ENCODE assay signal across 8 cellular contexts in the genomic region with DNA sequence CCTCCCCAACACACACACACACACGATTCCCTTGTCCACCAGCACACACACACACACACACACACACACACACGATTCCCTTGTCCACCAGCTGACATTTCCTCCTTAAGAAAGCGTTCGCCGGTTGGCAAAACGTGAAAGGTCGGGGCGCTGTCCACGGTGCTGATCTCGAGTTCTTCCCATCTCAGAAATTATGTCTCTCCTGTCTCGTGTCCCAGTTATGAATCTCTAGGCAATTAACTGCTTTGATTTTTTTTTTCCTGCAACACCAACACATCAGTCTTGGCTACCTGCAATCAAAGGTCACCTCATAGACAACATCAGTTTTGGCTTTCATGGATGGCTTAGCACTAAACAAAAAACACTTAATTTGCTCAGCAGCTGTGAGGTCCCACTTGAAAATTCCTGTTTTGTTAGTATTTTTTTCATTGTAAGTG. TPM values are rescaled to one million over a fixed set of nuclear protein-coding genes. Genes with fewer than 3 reads are reported as not detected.
DNase-seq lines count a peak whose midpoint lies in the region; ATAC-seq and TF ChIP-seq lines count a peak whose summit lies in the region.

No MANE protein-coding gene starts in this region.

- BruUV-seq in OCI-LY7 (replicated peaks; lab: Mats Ljungman, UMichigan) = no TSS peak

- no peak overlapping the region for H3K4me2 ChIP-seq in OCI-LY7 (ENCODE audit: low read length)

- DNase-seq in GM13977 (ENCODE audit: low spot score) = peak; percentile 57
- DNase-seq in OCI-LY7 (ENCODE audit: low spot score) = peak; percentile 11
- DNase-seq in activated naive CD8-positive, alpha-beta T cell treated with anti-CD3 and anti-CD28 coated beads for 36 hours = peak; percentile 35
- DNase-seq in iPS-NIHi11 (ENCODE audit: low spot score) = peak; percentile 62
- DNase-seq in stimulated activated CD8-positive, alpha-beta memory T cell treated with anti-CD3 and anti-CD28 coated beads, Interleukin-7, amount 100 ng/mL, for 24 hours (ENCODE audit: low read depth) = peak; percentile 21
- no peak for DNase-seq in DMS153 treated with DMSO at 0.1 percent for 48 hours (lab: John Stamatoyannopoulos, UW; ENCODE audit: unreplicated experiment)

- H3K27me3 Mint-ChIP-seq in activated naive CD8-positive, alpha-beta T cell treated with anti-CD3 and anti-CD28 coated beads for 36 hours = peaks cover 86% of the 10 kb centered on the region

- H2AFZ ChIP-seq in OCI-LY7 (ENCODE audit: low read length) = no peak overlapping the region

- H3K27ac ChIP-seq in OCI-LY7 (ENCODE audit: low read depth, low read length, poor library complexity, severe bottlenecking) = no peak overlapping the region

- H3K36me3 ChIP-seq in OCI-LY7 (ENCODE audit: insufficient read depth, low read length) = no peaks in the 10 kb centered on the region

- intact Hi-C loops in OCI-LY7 (cut with micrococcal nuclease; ENCODE audit: unreplicated experiment) = no loop called here

- H3K9me3 Mint-ChIP-seq in activated naive CD8-positive, alpha-beta T cell treated with anti-CD3 and anti-CD28 coated beads for 36 hours = no peaks in the 10 kb centered on the region

- TF ChIP-seq CTCF in GM13977 (IDR thresholded peaks at IDR 0.05; ENCODE audit: extremely low read depth, insufficient read depth, missing control alignments) = no peak
- no peak for TF ChIP-seq CTCF in OCI-LY7 (conservative IDR thresholded peaks at IDR 0.05; ENCODE audit: low read length)

- ATAC-seq in GM21367 (IDR thresholded peaks at IDR 0.05; ENCODE audit: unreplicated experiment) (no peak), GM18867 (IDR thresholded peaks at IDR 0.05; ENCODE audit: unreplicated experiment) (no peak)

- POLR2A ChIA-PET in OCI-LY7 (lab: Charles Lee) = interaction anchor here (0.6 to 0.7 kb wide), 3 partner anchors 17 to 316 kb away, joined by 3 read pairs; no protein-coding TSS in a partner anchor

- H3K36me3 Mint-ChIP-seq in activated naive CD8-positive, alpha-beta T cell treated with anti-CD3 and anti-CD28 coated beads for 36 hours = peaks cover 3% of the 10 kb centered on the region

- H3K4me3 Mint-ChIP-seq in activated naive CD8-positive, alpha-beta T cell treated with anti-CD3 and anti-CD28 coated beads for 36 hours = peak overlapping the region; percentile 19

- H3K4me1 ChIP-seq in OCI-LY7 (ENCODE audit: insufficient read depth, low read length, poor library complexity, severe bottlenecking) = no peaks in the 10 kb centered on the region

- no peaks in the 10 kb centered on the region for H4K20me1 ChIP-seq in OCI-LY7 (ENCODE audit: insufficient read depth, low read length)

- peaks cover 6% of the 10 kb centered on the region for H3K4me1 Mint-ChIP-seq in activated naive CD8-positive, alpha-beta T cell treated with anti-CD3 and anti-CD28 coated beads for 36 hours

- no peaks in the 10 kb centered on the region for H3K79me2 ChIP-seq in OCI-LY7 (ENCODE audit: insufficient read depth, low read depth, low read length)

- H3K9me3 ChIP-seq in OCI-LY7 (ENCODE audit: low read length) = no peaks in the 10 kb centered on the region

- H3K9me2 ChIP-seq in OCI-LY7 (ENCODE audit: insufficient read depth, low read length) = no peaks in the 10 kb centered on the region

- in situ Hi-C loops in GM13977 (cut with MboI; ENCODE audit: low pct_unique_long_range_greater_than_20kb, low sequenced_read_pairs, unreplicated experiment) = no loop called here

- CTCF ChIA-PET in OCI-LY7 (lab: Charles Lee; ENCODE audit: unreplicated experiment) = no interaction called here

- H3K27ac Mint-ChIP-seq in activated naive CD8-positive, alpha-beta T cell treated with anti-CD3 and anti-CD28 coated beads for 36 hours = no peak overlapping the region

- no peak overlapping the region for H3K4me3 ChIP-seq in OCI-LY7 (ENCODE audit: low read depth, low read length, poor library complexity, severe bottlenecking)

RNA-seq across cellular contexts. Expression of a gene that starts 1.9 kb away (rescaled TPM):
- total RNA-seq in OCI-LY7 (2014; rRNA removed; shearing (Covaris generic)) = not detected in 2 replicates
- total RNA-seq in OCI-LY7 (2022) = not detected in 2 replicates
- under 1 TPM; 0.38 to 0.45 TPM for total RNA-seq in activated naive CD8-positive, alpha-beta T cell treated with anti-CD3 and anti-CD28 coated beads for 36 hours

RNA-seq across cellular contexts. Expression of a gene that starts 33.2 kb away (rescaled TPM):
- not detected in 2 replicates for total RNA-seq in OCI-LY7 (2014; rRNA removed; shearing (Covaris generic))
- total RNA-seq in OCI-LY7 (2022) = not detected in 2 replicates
- total RNA-seq in activated naive CD8-positive, alpha-beta T cell treated with anti-CD3 and anti-CD28 coated beads for 36 hours = under 1 TPM in 1 of 2 experiments, not detected in 1; 0.10 TPM
